1 cellular context compared by ENCODE assay signal in genomic region chr1:61089338-61089737, GRCh38.
A peak's percentile ranks its signal among the peaks of the same experiment; 100 is the strongest.
TF ChIP-seq lines count a peak whose summit lies in the region.

No MANE protein-coding gene starts in this region.

TF ChIP-seq in HepG2, 621 proteins besides CTCF, POLR2A, EP300 and RAD21 (continued from another document and continues in another):
- TF ChIP-seq ARID5B (CRISPR knock-in tag; IDR thresholded peaks at IDR 0.05) (peak; percentile 92), AHDC1 (CRISPR knock-in tag; IDR thresholded peaks at IDR 0.05; ENCODE audit: borderline replicate concordance) (peak; percentile 85; the same call in 1 of the 2 replicates), ATF6 (CRISPR knock-in tag; conservative IDR thresholded peaks at IDR 0.05) (0 out of 2 replicates have a peak, but pooled peaks have one; percentile 53), ZNF224 (CRISPR knock-in tag; IDR thresholded peaks at IDR 0.05) (no peak), TEAD3 (CRISPR knock-in tag; optimal IDR thresholded peaks at IDR 0.05; ENCODE audit: borderline replicate concordance) (peak; percentile 64), ZNF530 (CRISPR knock-in tag; IDR thresholded peaks at IDR 0.05; ENCODE audit: low read depth) (no peak), ZMYM4 (CRISPR knock-in tag; IDR thresholded peaks at IDR 0.05) (peak; percentile 28; the same call in 1 of the 2 replicates), ZNF704 (CRISPR knock-in tag; IDR thresholded peaks at IDR 0.05; ENCODE audit: borderline replicate concordance) (no peak), ZNF572 (CRISPR knock-in tag; IDR thresholded peaks at IDR 0.05) (no peak), ZNF615 (CRISPR knock-in tag; IDR thresholded peaks at IDR 0.05; ENCODE audit: borderline replicate concordance) (no peak), CEBPG (CRISPR knock-in tag; IDR thresholded peaks at IDR 0.05) (peak; percentile 93), RFXANK (CRISPR knock-in tag; IDR thresholded peaks at IDR 0.05) (no peak), FOXA3 (CRISPR knock-in tag; IDR thresholded peaks at IDR 0.05) (peak; percentile 98), FOXO4 (CRISPR knock-in tag; conservative IDR thresholded peaks at IDR 0.05) (no peak), NFRKB (IDR thresholded peaks at IDR 0.05) (no peak), AKNA (CRISPR knock-in tag; IDR thresholded peaks at IDR 0.05; ENCODE audit: borderline replicate concordance) (no peak), NFIC (IDR thresholded peaks at IDR 0.05; ENCODE audit: low read length) (peak; percentile 76; the same call in 1 of the 2 replicates), KMT2B (CRISPR knock-in tag; IDR thresholded peaks at IDR 0.05) (0 out of 2 replicates have a peak, but pooled peaks have one; percentile 51), SOX5 (CRISPR knock-in tag; IDR thresholded peaks at IDR 0.05; ENCODE audit: borderline replicate concordance) (peak; percentile 90), SP5 (CRISPR knock-in tag; IDR thresholded peaks at IDR 0.05; ENCODE audit: borderline replicate concordance, low read depth) (no peak), HNF1A (IDR thresholded peaks at IDR 0.05; ENCODE audit: low read depth) (peak; percentile 35; the same call in 1 of the 2 replicates), HNF1A (CRISPR knock-in tag; IDR thresholded peaks at IDR 0.05; ENCODE audit: borderline replicate concordance) (no peak), ZBTB1 (CRISPR knock-in tag; IDR thresholded peaks at IDR 0.05; ENCODE audit: borderline replicate concordance) (no peak), FOXK1 (CRISPR knock-in tag; IDR thresholded peaks at IDR 0.05; ENCODE audit: borderline replicate concordance, low read depth) (peak; percentile 41; the same call in 1 of the 2 replicates), KDM4B (CRISPR knock-in tag; IDR thresholded peaks at IDR 0.05) (peak; percentile 30; the same call in 1 of the 2 replicates), DBP (CRISPR knock-in tag; IDR thresholded peaks at IDR 0.05; ENCODE audit: not compliant biosample characterization) (no peak), ZFP82 (CRISPR knock-in tag; IDR thresholded peaks at IDR 0.05; ENCODE audit: borderline replicate concordance) (no peak)
